27 cellular contexts compared by ENCODE assay signal in genomic region chr21:45980271-45980670, GRCh38. TPM values are rescaled to one million over a fixed set of nuclear protein-coding genes. Genes with fewer than 3 reads are reported as not detected.
A peak's percentile ranks its signal among the peaks of the same experiment; 100 is the strongest.
DNase-seq lines count a peak whose midpoint lies in the region; ATAC-seq, FAIRE-seq and TF ChIP-seq lines count a peak whose summit lies in the region.
"Had no signal": no experiment of that assay in that cellular context is flagged by ENCODE, and none has a peak within 500 bp of the region (broad histone marks: within the 10 kb centered on the region; RNA-seq: fewer than 3 reads in every experiment).

No MANE protein-coding gene starts in this region.

- H3K36me3 Mint-ChIP-seq in type B pancreatic cell (peaks cover 10% of the 10 kb centered on the region), T-cell (no peaks in the 10 kb centered on the region)
- H3K36me3 Mint-ChIP-seq: activated naive CD4-positive, alpha-beta T cell treated with anti-CD3 and anti-CD28 coated beads, Interleukin-2, amount 10 ng/mL, durations not matched to agents 7 days and 5 days; CD4-positive, alpha-beta memory T cell; naive B cell had no signal

- peaks cover 14% of the 10 kb centered on the region for H3K36me3 ChIP-seq in HUES6 (ENCODE audit: control insufficient read depth, insufficient read depth, low read length)
- H3K36me3 ChIP-seq in K562 (ENCODE audit: control insufficient read depth, insufficient read depth, low read length) = no peaks in the 10 kb centered on the region
- H3K36me3 ChIP-seq in neural cell (ENCODE audit: insufficient read depth, low read length) = no peaks in the 10 kb centered on the region
- no peaks in the 10 kb centered on the region for H3K36me3 ChIP-seq in urinary bladder (ENCODE audit: insufficient read depth)

- TF ChIP-seq EP300 in K562 (IDR thresholded peaks at IDR 0.05; ENCODE audit: low read length) (no peak), neural cell (conservative IDR thresholded peaks at IDR 0.05; ENCODE audit: poor library complexity, severe bottlenecking) (no peak)

- peaks cover 9% of the 10 kb centered on the region for H3F3A ChIP-seq in neural cell (ENCODE audit: insufficient read depth, low read length, poor library complexity, severe bottlenecking)

- no peak for FAIRE-seq in K562 (lab: Jason Lieb, UNC)
- FAIRE-seq: H54, TTC549 had no signal

- peaks cover 18% of the 10 kb centered on the region for H3K27me3 ChIP-seq in HUES6 (ENCODE audit: control insufficient read depth, insufficient read depth, low read length)
- peaks cover 15 to 44% of the 10 kb centered on the region in 2 experiments; a peak in 4 of 5 replicates for H3K27me3 ChIP-seq in K562 (ENCODE audit: control insufficient read depth in 2 of 2, insufficient read depth in 2 of 2, low read length in 2 of 2)
- H3K27me3 ChIP-seq in neural cell (ENCODE audit: insufficient read depth, low read depth, low read length) = peaks cover 4% of the 10 kb centered on the region

- intact Hi-C loops in K562 (cut with micrococcal nuclease) = no loop called here

- TF ChIP-seq POLR2A in K562 (conservative IDR thresholded peaks at IDR 0.05) = no peak

- ATAC-seq in K562 (no peak), T-cell (replicated peaks in 1 of 4) (no peak)

- no peaks in the 10 kb centered on the region for H4K20me1 ChIP-seq in K562 (replicated peaks; ENCODE audit: control insufficient read depth, insufficient read depth, low read length)
- H4K20me1 ChIP-seq in neural cell (ENCODE audit: insufficient read depth) = no peaks in the 10 kb centered on the region

- POLR2A ChIA-PET in K562 (lab: Yijun Ruan, JAX) (interaction anchor here (0.6 to 1.9 kb wide), 3 partner anchors 141 to 1568 kb away, joined by 3 read pairs; no protein-coding TSS in a partner anchor), T-cell (lab: Charles Lee) (no interaction called here)

- in situ Hi-C loops in K562 (cut with MboI) = no loop called here

- H3K9ac ChIP-seq in HUES6 (ENCODE audit: low read length) (peak overlapping the region; percentile 47), K562 (ENCODE audit: insufficient read depth in 1 of 2, low read depth in 2 of 2, low read length in 2 of 2) (no peak overlapping the region), neural cell (ENCODE audit: low read length) (no peak overlapping the region)

- TF ChIP-seq RAD21 in K562 (CRISPR knock-in tag; conservative IDR thresholded peaks at IDR 0.05 in 1 of 2, IDR thresholded peaks at IDR 0.05 in 1 of 2) = no peak
- no peak for TF ChIP-seq RAD21 in neural cell (conservative IDR thresholded peaks at IDR 0.05)

- peaks cover 28% of the 10 kb centered on the region; the same call in 1 of the 2 replicates for H3K4me1 ChIP-seq in HUES6 (ENCODE audit: control insufficient read depth, insufficient read depth, low read length)
- H3K4me1 ChIP-seq in K562 (replicated peaks in 1 of 2; ENCODE audit: control insufficient read depth in 2 of 2, insufficient read depth in 2 of 2, low read length in 2 of 2) = peaks cover 6 to 45% of the 10 kb centered on the region in 2 experiments; a peak in 4 of 5 replicates
- no peaks in the 10 kb centered on the region for H3K4me1 ChIP-seq in urinary bladder (ENCODE audit: insufficient read depth)

- no peak for TF ChIP-seq CTCF in K562 (IDR thresholded peaks at IDR 0.05 in 2 of 3, conservative IDR thresholded peaks at IDR 0.05 in 1 of 3; ENCODE audit: insufficient read depth in 2 of 3, low read depth in 1 of 3, low read length in 3 of 3)
- no peak for TF ChIP-seq CTCF in neural cell (IDR thresholded peaks at IDR 0.05; ENCODE audit: poor library complexity, severe bottlenecking)
- no peak for TF ChIP-seq CTCF in type B pancreatic cell (conservative IDR thresholded peaks at IDR 0.05)

- peaks cover 2% of the 10 kb centered on the region for H3K9me1 ChIP-seq in K562 (ENCODE audit: control insufficient read depth, insufficient read depth, low read length)

- H3K27ac ChIP-seq in HUES6 (ENCODE audit: low read depth, low read length) = no peak overlapping the region
- no peak overlapping the region for H3K27ac ChIP-seq in K562 (ENCODE audit: extremely low read depth, low read depth, low read length)
- H3K27ac ChIP-seq in neural cell (ENCODE audit: low read length) = no peak overlapping the region
- peak overlapping the region; percentile 42 for H3K27ac ChIP-seq in urinary bladder (ENCODE audit: low read depth)
- H3K27ac ChIP-seq: epithelial cell of prostate had no signal

- no peak overlapping the region for H3K27ac Mint-ChIP-seq in type B pancreatic cell
- no peak overlapping the region for H3K27ac Mint-ChIP-seq in T-cell
- H3K27ac Mint-ChIP-seq: activated CD4-positive, alpha-beta T cell treated with anti-CD3 and anti-CD28 coated beads for 36 hours; activated naive CD4-positive, alpha-beta T cell treated with anti-CD3 and anti-CD28 coated beads, Interleukin-2, amount 10 ng/mL, durations not matched to agents 7 days and 5 days; naive B cell had no signal

- BruUV-seq in K562 (replicated peaks; lab: Mats Ljungman, UMichigan) = no TSS peak

- H3K79me2 ChIP-seq in K562 (ENCODE audit: control insufficient read depth, insufficient read depth, low read length) (no peaks in the 10 kb centered on the region), neural cell (replicated peaks; ENCODE audit: insufficient read depth, low read length) (no peaks in the 10 kb centered on the region)

- DNase-seq in K562 (ENCODE audit: extremely low read depth in 1 of 4, low spot score in 3 of 4) (no peak), type B pancreatic cell (ENCODE audit: extremely low spot score, unreplicated experiment) (no peak), LoVo (ENCODE audit: low spot score) (no peak), T-cell (no peak)
- DNase-seq: activated CD8-positive, alpha-beta memory T cell treated with anti-CD3 and anti-CD28 coated beads for 24 hours; activated naive CD4-positive, alpha-beta T cell treated with anti-CD3 and anti-CD28 coated beads, Interleukin-2, amount 10 ng/mL, durations not matched to agents 7 days and 5 days; activated T-cell treated with anti-CD3 and anti-CD28 coated beads, Interleukin-2, amount 50 U/mL, for 4 hours; anterior cingulate cortex; CD4-positive, alpha-beta memory T cell; DMS 273 treated with DMSO at 0.1 percent for 48 hours; Kasumi-1; naive B cell; NCI-H1048; NCI-H1930; NCI-H226; NCI-H82; occipital lobe; SHP77 had no signal

- H3K9me2 ChIP-seq in neural cell (ENCODE audit: insufficient read depth, low read length) = no peaks in the 10 kb centered on the region

- H3K4me3 ChIP-seq in HUES6 (ENCODE audit: low read depth, low read length) (no peak overlapping the region; the same call in 1 of the 2 replicates), K562 (no peak overlapping the region), neural cell (ENCODE audit: low read length) (peak overlapping the region; percentile 63), urinary bladder (ENCODE audit: low read depth, low read length) (no peak overlapping the region)

- no peak overlapping the region for H3K4me3 Mint-ChIP-seq in type B pancreatic cell
- H3K4me3 Mint-ChIP-seq in T-cell = no peak overlapping the region
- H3K4me3 Mint-ChIP-seq: activated CD4-positive, alpha-beta T cell treated with anti-CD3 and anti-CD28 coated beads for 36 hours; activated naive CD4-positive, alpha-beta T cell treated with anti-CD3 and anti-CD28 coated beads, Interleukin-2, amount 10 ng/mL, durations not matched to agents 7 days and 5 days; activated T-cell treated with anti-CD3 and anti-CD28 coated beads, Interleukin-2, amount 50 U/mL, for 4 hours; central memory CD8-positive, alpha-beta T cell had no signal

- WGBS in K562 (ENCODE audit: insufficient coverage, low coverage, missing lambda C conversion rate) = 0% methylated on average over 2 of the region's 2 CpGs
- 64% methylated on average over 2 of the region's 2 CpGs for WGBS in urinary bladder

- H3K9me3 ChIP-seq in HUES6 (ENCODE audit: control insufficient read depth, insufficient read depth, low read depth, low read length) (no peaks in the 10 kb centered on the region), K562 (replicated peaks; ENCODE audit: control insufficient read depth, insufficient read depth, low read depth, low read length) (no peaks in the 10 kb centered on the region; the same call in 1 of the 2 replicates), neural cell (ENCODE audit: low read length) (no peaks in the 10 kb centered on the region)

- H3K4me1 Mint-ChIP-seq in type B pancreatic cell (ENCODE audit: unreplicated experiment) (peaks cover 16% of the 10 kb centered on the region), T-cell (peaks cover 11 to 24% (median 14%) of the 10 kb centered on the region in 3 donors)

- CTCF ChIA-PET in K562 (lab: Yijun Ruan, JAX; ENCODE audit: low intra/inter-chr PET ratio) (no interaction called here), T-cell (lab: Charles Lee) (no interaction called here)

- H3K9me3 Mint-ChIP-seq in type B pancreatic cell (no peaks in the 10 kb centered on the region), T-cell (no peaks in the 10 kb centered on the region)
- H3K9me3 Mint-ChIP-seq: activated naive CD4-positive, alpha-beta T cell treated with anti-CD3 and anti-CD28 coated beads, Interleukin-2, amount 10 ng/mL, durations not matched to agents 7 days and 5 days; activated T-cell treated with anti-CD3 and anti-CD28 coated beads, Interleukin-2, amount 50 U/mL, for 4 hours; CD4-positive, alpha-beta memory T cell had no signal

- H3K27me3 Mint-ChIP-seq in type B pancreatic cell (peaks cover 28% of the 10 kb centered on the region), T-cell (peaks cover 4 to 7% of the 10 kb centered on the region in 2 donors)

- H3K4me2 ChIP-seq in K562 (ENCODE audit: insufficient read depth, low read length) (no peak overlapping the region), neural cell (ENCODE audit: low read length) (no peak overlapping the region)

- no peak overlapping the region for H2AFZ ChIP-seq in K562 (ENCODE audit: low read depth, low read length)
- no peak overlapping the region for H2AFZ ChIP-seq in neural cell (ENCODE audit: low read depth, low read length)

RNA-seq across cellular contexts. Expression of gene COL6A1, which starts 1.3 kb away (rescaled TPM):
- 0.32 and 1.5 TPM in 2 replicates for total RNA-seq in K562 (2011; cell fraction: chromatin; rRNA removed; ENCODE audit: low replicate concordance)
- 1.7 and 3.8 TPM in 2 replicates for total RNA-seq in K562 (2011; cell fraction: nucleolus; rRNA removed)
- 1.2 and 1.4 TPM in 2 replicates for total RNA-seq in K562 (2011; cell fraction: nucleoplasm; rRNA removed)
- total RNA-seq in K562 (2014; rRNA removed) = 0.14 and 0.53 TPM in 2 replicates
- 0.13 TPM in 1 of 2 replicates, not detected in the other for total RNA-seq in K562 (2014; rRNA removed; fragmentation: Illumina TruSeq; extraction: Trizol)
- total RNA-seq in K562 (2015; rRNA removed; fragmentation: Illumina TruSeq; extraction: Trizol) = 0.04 and 0.14 TPM in 2 replicates
- 1.2 and 1.3 TPM in 2 replicates for total RNA-seq in K562 (2021)
- polyA plus RNA-seq in K562 (2011; rRNA removed) = 0.10 and 0.39 TPM in 2 replicates
- 0.21 and 0.48 TPM in 2 replicates for polyA plus RNA-seq in K562 (2011; cell fraction: cytosol; rRNA removed)
- 3.8 and 4.4 TPM in 2 replicates for polyA plus RNA-seq in K562 (2011; cell fraction: nucleus; rRNA removed)
- 0.57 and 1.5 TPM in 2 replicates for polyA plus RNA-seq in K562 (2012)
- polyA plus RNA-seq in K562 (2014; fragmentation: Illumina TruSeq; extraction: Trizol) = 0.07 and 0.21 TPM in 2 replicates
- not detected for polyA plus RNA-seq in K562 (2014; fragmentation: Nextera tagmentation; extraction: Ambion mirVana)
- 0.50 and 0.76 TPM in 2 replicates for polyA plus RNA-seq in K562 (2014; rRNA removed)
- not detected in 2 replicates for polyA minus RNA-seq in K562 (2011; rRNA and poly(A)+ RNA removed)
- polyA minus RNA-seq in K562 (2011; cell fraction: cytosol; rRNA and poly(A)+ RNA removed) = 1.5 TPM in 1 of 2 replicates, not detected in the other
- polyA minus RNA-seq in K562 (2011; cell fraction: nucleus; rRNA and poly(A)+ RNA removed) = 0.40 and 1.2 TPM in 2 replicates
- polyA plus RNA-seq in neural cell = 29.4 and 49.0 TPM in 2 replicates
- 24.0 and 27.0 TPM in 2 replicates for polyA minus RNA-seq in neural cell
- 678 TPM for total RNA-seq in urinary bladder
- polyA plus RNA-seq in urinary bladder = 1,050 TPM
- 78.4 and 167 TPM in 2 replicates for total RNA-seq in type B pancreatic cell (ENCODE audit: low replicate concordance)
- 10 to 100 TPM in 3 of 5 donors, 1 to 10 TPM in 2; 4.2 to 25.3 (median 14.6) TPM for total RNA-seq in T-cell
- total RNA-seq: OCI-LY7 had no signal
